Comparison of ENCODE assay signal across 32 cellular contexts in genomic region chr9:37543468-37543867, GRCh38.
"Had no signal": no experiment of that assay in that cellular context is flagged by ENCODE, and none has a peak within 500 bp of the region (broad histone marks: within the 10 kb centered on the region; RNA-seq: fewer than 3 reads in every experiment).

No MANE protein-coding gene starts in this region.

- H3K27ac ChIP-seq: body of pancreas, brain microvascular endothelial cell, breast epithelium, WERI-Rb-1 had no signal

- ATAC-seq: activated CD4-positive, CD25-positive, alpha-beta regulatory T cell treated with anti-CD3 and anti-CD28 coated beads, Interleukin-2, amount 50 U/mL, for 24 hours; activated CD8-positive, alpha-beta memory T cell treated with anti-CD3 and anti-CD28 coated beads, Interleukin-2, amount 10 ng/mL, durations not matched to agents 7 days and 5 days; activated CD8-positive, alpha-beta T cell treated with anti-CD3 and anti-CD28 coated beads, Interleukin-2, amount 10 ng/mL, durations not matched to agents 7 days and 5 days; body of pancreas; T-cell; WTC11 had no signal

- H3K4me1 Mint-ChIP-seq: activated CD4-positive, alpha-beta memory T cell treated with anti-CD3 and anti-CD28 coated beads, Interleukin-2, amount 10 ng/mL, durations not matched to agents 7 days and 5 days; activated CD4-positive, alpha-beta T cell treated with anti-CD3 and anti-CD28 coated beads for 36 hours; activated CD4-positive, alpha-beta T cell treated with anti-CD3 and anti-CD28 coated beads, Interleukin-2, amount 10 ng/mL, durations not matched to agents 7 days and 5 days; activated CD8-positive, alpha-beta memory T cell treated with anti-CD3 and anti-CD28 coated beads, Interleukin-2, amount 10 ng/mL, durations not matched to agents 7 days and 5 days; T-cell; WTC11 had no signal

- H3K9me3 Mint-ChIP-seq: activated CD4-positive, alpha-beta memory T cell treated with anti-CD3 and anti-CD28 coated beads, Interleukin-2, amount 10 ng/mL, durations not matched to agents 7 days and 5 days; activated CD4-positive, alpha-beta T cell treated with anti-CD3 and anti-CD28 coated beads, Interleukin-2, amount 10 ng/mL, durations not matched to agents 7 days and 5 days; activated naive CD4-positive, alpha-beta T cell treated with anti-CD3 and anti-CD28 coated beads for 36 hours; activated T-cell treated with anti-CD3 and anti-CD28 coated beads, Interleukin-2, amount 50 U/mL, for 24 hours; activated T-helper 2 cell treated with anti-CD3 and anti-CD28 coated beads, Interferon-gamma antibody, Interleukin-2, Interleukin-4, amounts not matched to agents 10 μg/mL and 5 μg/mL and 100 μg/mL, durations not matched to agents 14 hours and 24 hours and 36 hours; T-cell; T-helper 2 cell treated with Interferon-gamma antibody and Interleukin-4, amounts not matched to agents 5 μg/mL and 100 μg/mL, for 36 hours; WTC11 had no signal

- H3K27ac Mint-ChIP-seq: activated CD4-positive, alpha-beta memory T cell treated with anti-CD3 and anti-CD28 coated beads, Interleukin-2, amount 10 ng/mL, durations not matched to agents 7 days and 5 days; activated CD4-positive, alpha-beta T cell treated with anti-CD3 and anti-CD28 coated beads for 36 hours; activated CD4-positive, alpha-beta T cell treated with anti-CD3 and anti-CD28 coated beads, Interleukin-2, amount 10 ng/mL, durations not matched to agents 7 days and 5 days; activated CD8-positive, alpha-beta memory T cell treated with anti-CD3 and anti-CD28 coated beads, Interleukin-2, amount 10 ng/mL, durations not matched to agents 7 days and 5 days; activated CD8-positive, alpha-beta T cell treated with anti-CD3 and anti-CD28 coated beads, Interleukin-2, amount 10 ng/mL, durations not matched to agents 7 days and 5 days; activated naive CD4-positive, alpha-beta T cell treated with anti-CD3 and anti-CD28 coated beads for 36 hours; activated naive CD8-positive, alpha-beta T cell; activated T-cell treated with anti-CD3 and anti-CD28 coated beads, Interleukin-2, amount 50 U/mL, for 24 hours; activated T-helper 2 cell treated with anti-CD3 and anti-CD28 coated beads, Interferon-gamma antibody, Interleukin-2, Interleukin-4, amounts not matched to agents 10 μg/mL and 5 μg/mL and 100 μg/mL, durations not matched to agents 14 hours and 24 hours and 36 hours; T-cell; T-helper 2 cell treated with Interferon-gamma antibody and Interleukin-4, amounts not matched to agents 5 μg/mL and 100 μg/mL, for 36 hours had no signal

- H3K4me3 ChIP-seq: adrenal gland, body of pancreas, breast epithelium had no signal

- DNase-seq: activated CD4-positive, alpha-beta memory T cell treated with anti-CD3 and anti-CD28 coated beads, Interleukin-2, amount 10 ng/mL, durations not matched to agents 7 days and 5 days; activated CD4-positive, alpha-beta T cell treated with anti-CD3 and anti-CD28 coated beads for 1 hour; activated CD4-positive, alpha-beta T cell treated with anti-CD3 and anti-CD28 coated beads, Interleukin-2, amount 10 ng/mL, durations not matched to agents 7 days and 5 days; activated CD4-positive, alpha-beta T cell treated with anti-CD3 and anti-CD28 coated beads, Interleukin-2, amount 50 U/mL, for 48 hours; activated CD4-positive, CD25-positive, alpha-beta regulatory T cell; activated CD8-positive, alpha-beta memory T cell treated with anti-CD3 and anti-CD28 coated beads for 24 hours; activated CD8-positive, alpha-beta memory T cell treated with anti-CD3 and anti-CD28 coated beads, Interleukin-2, amount 10 ng/mL, durations not matched to agents 7 days and 5 days; activated CD8-positive, alpha-beta memory T cell treated with anti-CD3 and anti-CD28 coated beads, Interleukin-2, amount 50 U/mL, for 48 hours; activated CD8-positive, alpha-beta T cell treated with anti-CD3 and anti-CD28 coated beads, Interleukin-2, amount 10 ng/mL, durations not matched to agents 7 days and 5 days; activated effector memory CD4-positive, alpha-beta T cell treated with Interleukin-2 at 50 U/mL for 16 hours; activated gamma-delta T cell; activated naive CD4-positive, alpha-beta T cell treated with anti-CD3 and anti-CD28 coated beads, Interleukin-2, amount 50 U/mL, for 16 hours; activated T-cell treated with anti-CD3 and anti-CD28 coated beads, Interleukin-2, amount 50 U/mL, for 24 hours; activated T-cell treated with anti-CD3 and anti-CD28 coated beads, Interleukin-2, amount 50 U/mL, for 48 hours; adrenal gland; amniotic stem cell; aorta; body of pancreas; brain microvascular endothelial cell; central memory CD4-positive, alpha-beta T cell; T-cell; T-helper 2 cell; T-helper 9 cell; WERI-Rb-1 had no signal

- H3K27me3 ChIP-seq: adrenal gland, body of pancreas, brain microvascular endothelial cell, breast epithelium had no signal

- H3K36me3 ChIP-seq: breast epithelium had no signal

- H3K4me3 Mint-ChIP-seq: activated CD4-positive, alpha-beta memory T cell treated with anti-CD3 and anti-CD28 coated beads, Interleukin-2, amount 10 ng/mL, durations not matched to agents 7 days and 5 days; activated CD4-positive, alpha-beta T cell treated with anti-CD3 and anti-CD28 coated beads for 36 hours; activated CD4-positive, alpha-beta T cell treated with anti-CD3 and anti-CD28 coated beads, Interleukin-2, amount 10 ng/mL, durations not matched to agents 7 days and 5 days; activated CD8-positive, alpha-beta memory T cell treated with anti-CD3 and anti-CD28 coated beads, Interleukin-2, amount 10 ng/mL, durations not matched to agents 7 days and 5 days; activated CD8-positive, alpha-beta T cell treated with anti-CD3 and anti-CD28 coated beads, Interleukin-2, amount 10 ng/mL, durations not matched to agents 7 days and 5 days; activated naive CD4-positive, alpha-beta T cell treated with anti-CD3 and anti-CD28 coated beads for 36 hours; activated naive CD8-positive, alpha-beta T cell; activated T-cell treated with anti-CD3 and anti-CD28 coated beads, Interleukin-2, amount 50 U/mL, for 24 hours; T-cell; T-helper 2 cell treated with Interferon-gamma antibody and Interleukin-4, amounts not matched to agents 5 μg/mL and 100 μg/mL, for 36 hours; WTC11 had no signal

- H3K36me3 Mint-ChIP-seq: activated CD8-positive, alpha-beta memory T cell treated with anti-CD3 and anti-CD28 coated beads, Interleukin-2, amount 10 ng/mL, durations not matched to agents 7 days and 5 days had no signal

- H3K9me3 ChIP-seq: adrenal gland, body of pancreas, breast epithelium had no signal

- H3K4me1 ChIP-seq: breast epithelium had no signal

- H3K27me3 Mint-ChIP-seq: activated CD4-positive, alpha-beta memory T cell treated with anti-CD3 and anti-CD28 coated beads, Interleukin-2, amount 10 ng/mL, durations not matched to agents 7 days and 5 days; activated CD4-positive, alpha-beta T cell treated with anti-CD3 and anti-CD28 coated beads for 36 hours; activated CD4-positive, alpha-beta T cell treated with anti-CD3 and anti-CD28 coated beads, Interleukin-2, amount 10 ng/mL, durations not matched to agents 7 days and 5 days; activated naive CD8-positive, alpha-beta T cell; activated T-cell treated with anti-CD3 and anti-CD28 coated beads, Interleukin-2, amount 50 U/mL, for 24 hours; T-cell had no signal
